9 cellular contexts compared by ENCODE assay signal in the genomic region with DNA sequence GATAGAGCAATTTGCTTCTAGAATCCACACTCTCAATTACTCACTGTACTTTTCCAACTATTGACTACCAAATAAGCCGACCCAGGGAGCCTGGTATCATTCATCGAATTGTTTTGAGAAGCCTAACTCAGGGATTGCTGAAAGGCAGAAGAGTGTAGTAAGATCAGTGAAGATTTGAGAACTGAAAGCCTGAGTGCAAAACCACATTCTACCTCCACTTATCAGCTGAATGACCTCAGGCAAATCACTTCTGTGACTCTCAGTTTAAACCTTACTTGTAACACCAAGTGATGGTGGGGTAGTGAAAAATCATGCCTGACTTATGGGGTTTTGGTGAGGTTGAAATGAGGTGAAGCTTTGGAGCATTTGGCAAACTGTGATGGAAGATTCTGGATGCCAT.
DNase-seq lines count a peak whose midpoint lies in the region; ATAC-seq and TF ChIP-seq lines count a peak whose summit lies in the region.
"Had no signal": no experiment of that assay in that cellular context is flagged by ENCODE, and none has a peak within 500 bp of the region (broad histone marks: within the 10 kb centered on the region; RNA-seq: fewer than 3 reads in every experiment).

No MANE protein-coding gene starts in this region.

- peak; percentile 19 to 21 for ATAC-seq in activated T-cell treated with anti-CD3 and anti-CD28 coated beads, Interleukin-2, amount 50 U/mL, for 4 hours
- ATAC-seq in HG02973 (IDR thresholded peaks at IDR 0.05; ENCODE audit: unreplicated experiment) (peak; percentile 80), T-helper 17 cell (peak; percentile 56)

- peaks cover 48% of the 10 kb centered on the region for H3K4me1 Mint-ChIP-seq in activated T-cell treated with anti-CD3 and anti-CD28 coated beads, Interleukin-2, amount 50 U/mL, for 4 hours (ENCODE audit: low read depth)
- H3K4me1 Mint-ChIP-seq in T-helper 17 cell = peaks cover 35% of the 10 kb centered on the region

- H3K27me3 Mint-ChIP-seq in activated T-cell treated with anti-CD3 and anti-CD28 coated beads, Interleukin-2, amount 50 U/mL, for 4 hours (ENCODE audit: low read depth) = peaks cover 2% of the 10 kb centered on the region
- no peaks in the 10 kb centered on the region for H3K27me3 Mint-ChIP-seq in T-helper 17 cell

- no peak for DNase-seq in activated T-cell treated with anti-CD3 and anti-CD28 coated beads, Interleukin-2, amount 50 U/mL, for 4 hours
- no peak for DNase-seq in activated T-cell treated with anti-CD3 and anti-CD28 coated beads, Interleukin-2, amount 50 U/mL, for 48 hours
- DNase-seq in T-helper 17 cell (no peak), testis (no peak), cerebellar cortex (ENCODE audit: low spot score) (no peak), 8988T (no peak)
- DNase-seq in activated CD8-positive, alpha-beta memory T cell treated with anti-CD3 and anti-CD28 coated beads for 24 hours = no peak
- DNase-seq: NCI-H524 treated with DMSO at 0.1 percent for 48 hours had no signal

- H3K9me3 ChIP-seq in T-helper 17 cell (ENCODE audit: control insufficient read depth, low read length, poor library complexity, severe bottlenecking) = no peaks in the 10 kb centered on the region
- H3K9me3 ChIP-seq in testis = no peaks in the 10 kb centered on the region

- peaks cover 35% of the 10 kb centered on the region for H3K4me1 ChIP-seq in testis

- no peak for TF ChIP-seq POLR2A in testis (IDR thresholded peaks at IDR 0.05)

- 82 to 83% methylated on average over 2 of the region's 2 CpGs for WGBS in testis, 2 donors

- H3K9me3 Mint-ChIP-seq in activated T-cell treated with anti-CD3 and anti-CD28 coated beads, Interleukin-2, amount 50 U/mL, for 4 hours = no peaks in the 10 kb centered on the region

- H3K4me3 Mint-ChIP-seq in activated T-cell treated with anti-CD3 and anti-CD28 coated beads, Interleukin-2, amount 50 U/mL, for 4 hours = peak overlapping the region; percentile 49
- H3K4me3 Mint-ChIP-seq in T-helper 17 cell = peak overlapping the region; percentile 72

- H3K36me3 ChIP-seq in testis (ENCODE audit: low read depth, missing control alignments) = no peaks in the 10 kb centered on the region

- no peaks in the 10 kb centered on the region for H3K27me3 ChIP-seq in testis

- H3K27ac Mint-ChIP-seq in T-helper 17 cell = no peak overlapping the region

- intact Hi-C loops in testis (cut with DNase I; ENCODE audit: low total_unique reads) = no loop called here

- no peaks in the 10 kb centered on the region for H3K36me3 Mint-ChIP-seq in activated T-cell treated with anti-CD3 and anti-CD28 coated beads, Interleukin-2, amount 50 U/mL, for 4 hours (ENCODE audit: insufficient read depth)
- H3K36me3 Mint-ChIP-seq in T-helper 17 cell (ENCODE audit: low read depth) = no peaks in the 10 kb centered on the region

- peak overlapping the region; percentile 84 to 92 for H3K27ac ChIP-seq in testis

- H3K4me3 ChIP-seq in testis = no peak overlapping the region

- TF ChIP-seq CTCF in testis (IDR thresholded peaks at IDR 0.05) = no peak

Comparison
In these comparisons a context has a peak if more than half of its experiments do, and no peak if none do; other contexts are left out.
1. ATAC-seq: peak in every context shown above with its lines; median percentile 80 in HG02973; 56 in T-helper 17 cell; 20 in activated T-cell treated with anti-CD3 and anti-CD28 coated beads, Interleukin-2, amount 50 U/mL, for 4 hours.